Comparison of ENCODE assay signal across 9 cellular contexts in the genomic region with DNA sequence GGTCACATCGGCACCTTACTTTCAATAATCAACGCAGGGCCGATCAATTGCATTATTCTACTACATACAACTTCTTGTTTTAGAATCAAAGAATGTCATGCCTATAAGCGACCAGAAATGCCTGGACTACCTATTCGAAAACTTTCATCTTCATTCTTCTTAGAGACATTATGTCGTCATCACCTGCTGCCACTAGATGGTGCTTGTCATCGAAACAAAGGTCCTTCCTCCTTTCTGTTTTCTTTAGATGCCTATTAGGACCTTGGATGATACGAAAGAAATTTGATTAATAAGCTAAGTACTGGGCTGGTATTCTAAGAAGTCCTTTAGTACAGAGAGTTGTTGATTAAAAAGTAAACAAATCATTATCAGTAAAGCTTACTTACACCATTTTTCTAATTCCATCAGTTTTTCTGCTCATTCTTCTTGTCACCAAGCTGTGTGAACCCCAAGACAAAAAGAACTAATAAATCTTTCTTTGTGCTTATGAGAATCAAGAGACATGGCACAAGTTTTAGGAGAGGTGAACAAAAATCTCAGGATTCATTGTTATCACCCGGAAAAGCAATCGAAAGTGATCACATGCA.
DNase-seq lines count a peak whose midpoint lies in the region; ATAC-seq and TF ChIP-seq lines count a peak whose summit lies in the region.
"Had no signal": no experiment of that assay in that cellular context is flagged by ENCODE, and none has a peak within 500 bp of the region (broad histone marks: within the 10 kb centered on the region; RNA-seq: fewer than 3 reads in every experiment).

No MANE protein-coding gene starts in this region.

- TF ChIP-seq CTCF in AG10803 (conservative IDR thresholded peaks at IDR 0.05; ENCODE audit: low read length) (peak; percentile 83), GM13976 (IDR thresholded peaks at IDR 0.05; ENCODE audit: borderline replicate concordance, control extremely low read depth, extremely low read depth, insufficient read depth, missing control alignments) (peak; percentile 82), NB4 (IDR thresholded peaks at IDR 0.05; ENCODE audit: low read depth, low read length) (peak; percentile 66), endothelial cell (IDR thresholded peaks at IDR 0.05; ENCODE audit: unreplicated experiment) (peak; percentile 56)

- H3K27me3 Mint-ChIP-seq in T-helper 17 cell (peaks cover 30% of the 10 kb centered on the region), endothelial cell (ENCODE audit: unreplicated experiment) (peaks cover 13% of the 10 kb centered on the region), naive B cell (peaks cover 33 to 40% (median 35%) of the 10 kb centered on the region in 3 donors)

- H3K9me3 Mint-ChIP-seq in endothelial cell (ENCODE audit: unreplicated experiment): no peaks in the 10 kb centered on the region
- peaks cover 0 to 2% (median 0%) of the 10 kb centered on the region in 7 donors for H3K9me3 Mint-ChIP-seq in naive B cell

- in situ Hi-C loops in GM13976 (cut with MboI; ENCODE audit: low sequenced_read_pairs, unreplicated experiment): no loop called here

- DNase-seq in AG10803 (ENCODE audit: low read depth) (peak; percentile 70), GM13976 (ENCODE audit: low spot score) (peak; percentile 74), NB4 (ENCODE audit: low read depth) (peak; percentile 61), T-helper 17 cell (peak in 1 of 3 donors; percentile 12), endothelial cell (ENCODE audit: low spot score) (peak; percentile 17), naive B cell (peak; percentile 48), globus pallidus (ENCODE audit: low spot score) (no peak)

- peaks cover 18% of the 10 kb centered on the region for H3K4me1 Mint-ChIP-seq in T-helper 17 cell
- peaks cover 19% of the 10 kb centered on the region for H3K4me1 Mint-ChIP-seq in endothelial cell (ENCODE audit: unreplicated experiment)
- H3K4me1 Mint-ChIP-seq in naive B cell: peaks cover 16 to 37% (median 26%) of the 10 kb centered on the region in 3 donors

- no peak for TF ChIP-seq POLR2A in NB4 (IDR thresholded peaks at IDR 0.05; ENCODE audit: extremely low read depth, insufficient read length)

- H3K27ac Mint-ChIP-seq in T-helper 17 cell: no peak overlapping the region
- H3K27ac Mint-ChIP-seq in endothelial cell (ENCODE audit: unreplicated experiment): no peak overlapping the region
- H3K27ac Mint-ChIP-seq in naive B cell: no peak overlapping the region

- H3K9me3 ChIP-seq in T-helper 17 cell (ENCODE audit: control insufficient read depth, low read length, poor library complexity, severe bottlenecking): no peaks in the 10 kb centered on the region
- H3K9me3 ChIP-seq: ovary had no signal

- no peak overlapping the region for H3K4me3 ChIP-seq in AG10803 (ENCODE audit: low read length)
- no peak overlapping the region for H3K4me3 ChIP-seq in NB4 (ENCODE audit: low read depth, low read length)
- H3K4me3 ChIP-seq: ovary had no signal

- H3K4me3 Mint-ChIP-seq in T-helper 17 cell (no peak overlapping the region), endothelial cell (ENCODE audit: unreplicated experiment) (no peak overlapping the region), naive B cell (peak overlapping the region in 1 of 8 donors; percentile 52)

- H3K36me3 Mint-ChIP-seq in T-helper 17 cell (ENCODE audit: low read depth): no peaks in the 10 kb centered on the region
- no peaks in the 10 kb centered on the region for H3K36me3 Mint-ChIP-seq in endothelial cell (ENCODE audit: low read depth, unreplicated experiment)
- H3K36me3 Mint-ChIP-seq in naive B cell: no peaks in the 10 kb centered on the region

- ATAC-seq in HG02588 (IDR thresholded peaks at IDR 0.05; ENCODE audit: unreplicated experiment): peak; percentile 48
- ATAC-seq in T-helper 17 cell: peak; percentile 55
- ATAC-seq in naive B cell (ENCODE audit: low read depth in 2 of 2): peak; percentile 62
